11 cellular contexts compared by ENCODE assay signal in genomic region chr14:103136388-103137271, GRCh38. TPM values are rescaled to one million over a fixed set of nuclear protein-coding genes. Genes with fewer than 3 reads are reported as not detected.
DNase-seq lines count a peak whose midpoint lies in the region; ATAC-seq and TF ChIP-seq lines count a peak whose summit lies in the region.
"Had no signal": no experiment of that assay in that cellular context is flagged by ENCODE, and none has a peak within 500 bp of the region (broad histone marks: within the 10 kb centered on the region; RNA-seq: fewer than 3 reads in every experiment).

No MANE protein-coding gene starts in this region.

- H3K27me3 ChIP-seq in GM23338 (ENCODE audit: insufficient read depth) (peaks cover 32% of the 10 kb centered on the region), foreskin keratinocyte (peaks cover 30% of the 10 kb centered on the region), HAP-1 (ENCODE audit: low read depth) (no peaks in the 10 kb centered on the region)
- H3K27me3 ChIP-seq: pancreas had no signal

- H3K79me2 ChIP-seq in GM23338 (replicated peaks; ENCODE audit: insufficient read depth), result no peaks in the 10 kb centered on the region

- in situ Hi-C loops in HAP-1 (cut with MboI; ENCODE audit: low sequenced_read_pairs), result no loop called here

- ATAC-seq in GM23338 (peak; percentile 41), foreskin keratinocyte (peak; percentile 88), sciatic nerve (peak; percentile 49), left colon (no peak)

- peak overlapping the region; percentile 10; the same call in 1 of the 3 replicates for H3K4me3 Mint-ChIP-seq in GM23338

- no peaks in the 10 kb centered on the region for H3K9me2 ChIP-seq in GM23338 (ENCODE audit: insufficient read depth)

- no peak for TF ChIP-seq CTCF in GM23338 (conservative IDR thresholded peaks at IDR 0.05; ENCODE audit: low read depth in 2 of 2)
- TF ChIP-seq CTCF in foreskin keratinocyte (conservative IDR thresholded peaks at IDR 0.05), result peak; percentile 13

- H3K27ac ChIP-seq in GM23338 (ENCODE audit: low read depth) (peak overlapping the region; percentile 19; the same call in 1 of the 2 replicates), foreskin keratinocyte (peak overlapping the region; percentile 73)
- H3K27ac ChIP-seq: pancreas had no signal

- intact Hi-C loops in sciatic nerve (cut with DNase I), result no loop called here
- intact Hi-C loops in left colon (cut with DNase I, micrococcal nuclease), result no loop called here

- H2AFZ ChIP-seq in GM23338, result no peak overlapping the region

- no peak overlapping the region for H3K4me2 ChIP-seq in GM23338

- H3K36me3 Mint-ChIP-seq in GM23338 (ENCODE audit: low read depth), result peaks cover 6% of the 10 kb centered on the region; the same call in 1 of the 3 replicates

- H3K9me3 ChIP-seq in HAP-1, result no peaks in the 10 kb centered on the region
- H3K9me3 ChIP-seq: pancreas, upper lobe of left lung had no signal

- H3K27me3 Mint-ChIP-seq in GM23338 (ENCODE audit: insufficient read depth, low read depth, poor library complexity), result peaks cover 29% of the 10 kb centered on the region

- H3K4me3 ChIP-seq in GM23338 (no peak overlapping the region), HAP-1 (no peak overlapping the region)
- H3K4me3 ChIP-seq: pancreas, upper lobe of left lung had no signal

- no peaks in the 10 kb centered on the region for H3K36me3 ChIP-seq in GM23338 (ENCODE audit: insufficient read depth)
- H3K36me3 ChIP-seq in HAP-1 (replicated peaks), result peaks cover 5% of the 10 kb centered on the region
- H3K36me3 ChIP-seq: pancreas had no signal

- 0 out of 2 replicates have a peak, but pooled peaks cover 2% of the 10 kb centered on the region for H3F3A ChIP-seq in GM23338 (replicated peaks; ENCODE audit: low read depth)

- peaks cover 16% of the 10 kb centered on the region for H3K4me1 ChIP-seq in GM23338 (ENCODE audit: insufficient read depth)
- no peaks in the 10 kb centered on the region for H3K4me1 ChIP-seq in foreskin keratinocyte
- no peaks in the 10 kb centered on the region for H3K4me1 ChIP-seq in HAP-1

- peak overlapping the region; percentile 85 for H3K27ac Mint-ChIP-seq in GM23338

- H4K20me1 ChIP-seq in GM23338 (replicated peaks; ENCODE audit: insufficient read depth), result no peaks in the 10 kb centered on the region

- DNase-seq in GM23338 (ENCODE audit: low spot score) (peak; percentile 84), SW480 (ENCODE audit: low spot score) (peak; percentile 48), foreskin keratinocyte (peak; percentile 46 to 72), sciatic nerve (ENCODE audit: low spot score) (no peak), activated T-cell treated with anti-CD3 and anti-CD28 coated beads for 4 hours (no peak), NCI-H510A (lab: John Stamatoyannopoulos, UW) (no peak), HAP-1 (ENCODE audit: low spot score in 2 of 2) (no peak), left colon (no peak)
- DNase-seq: NCI-H69, upper lobe of left lung had no signal

- no peaks in the 10 kb centered on the region; the same call in 2 of the 3 replicates for H3K9me3 Mint-ChIP-seq in GM23338

- peaks cover 33% of the 10 kb centered on the region for H3K4me1 Mint-ChIP-seq in GM23338

TF ChIP-seq in GM23338, 12 proteins besides CTCF, POLR2A, EP300 and RAD21 (continues in another document):
- no peak for TF ChIP-seq POLR2AphosphoS5 (IDR thresholded peaks at IDR 0.05; ENCODE audit: low read depth)
- no peak for TF ChIP-seq REST (IDR thresholded peaks at IDR 0.05; ENCODE audit: unreplicated experiment)
- TF ChIP-seq ZNF331 (CRISPR knock-in tag; IDR thresholded peaks at IDR 0.05; ENCODE audit: low read depth), result no peak
- TF ChIP-seq JUNB (IDR thresholded peaks at IDR 0.05; ENCODE audit: unreplicated experiment), result no peak
- no peak for TF ChIP-seq ETS1 (IDR thresholded peaks at IDR 0.05)
- no peak for TF ChIP-seq STAT1 (IDR thresholded peaks at IDR 0.05; ENCODE audit: unreplicated experiment)
- TF ChIP-seq EZH2phosphoT487 (IDR thresholded peaks at IDR 0.05; ENCODE audit: unreplicated experiment), result no peak
- TF ChIP-seq CREB1 (CRISPR knock-in tag; IDR thresholded peaks at IDR 0.05; ENCODE audit: low read depth), result no peak
- no peak for TF ChIP-seq ZNF114 (CRISPR knock-in tag; IDR thresholded peaks at IDR 0.05)

RNA-seq across cellular contexts. Expression of gene TNFAIP2, which starts 13.4 kb away (rescaled TPM):
- 9.8 and 14.1 TPM in 2 replicates for total RNA-seq in GM23338 (2014; rRNA removed; shearing (Covaris generic))
- polyA plus RNA-seq in GM23338 (2016; fragmentation: Nextera tagmentation; extraction: Ambion mirVana) (9.9 and 10.1 TPM in 2 replicates), foreskin keratinocyte (0.27 and 0.65 TPM in 2 replicates)
- total RNA-seq in foreskin keratinocyte (0.28 and 0.65 TPM in 2 replicates), sciatic nerve (142 TPM), left colon (10 to 100 TPM; 14.9 to 40.8 TPM)

RNA-seq across cellular contexts. Expression of gene EXOC3L4, which starts 42.1 kb away (rescaled TPM):
- total RNA-seq in GM23338 (2014; rRNA removed; shearing (Covaris generic)), result not detected in 2 replicates
- polyA plus RNA-seq in GM23338 (2016; fragmentation: Nextera tagmentation; extraction: Ambion mirVana), result not detected in 2 replicates
- total RNA-seq in foreskin keratinocyte, result not detected in 2 replicates
- not detected in 2 replicates for polyA plus RNA-seq in foreskin keratinocyte
- 3.3 TPM for total RNA-seq in sciatic nerve
- total RNA-seq in left colon, result 10 to 100 TPM; 13.5 to 27.4 TPM

RNA-seq across cellular contexts. Expression of gene LBHD2, which starts 52.6 kb away (rescaled TPM):
- not detected in 2 replicates for total RNA-seq in GM23338 (2014; rRNA removed; shearing (Covaris generic))
- polyA plus RNA-seq in GM23338 (2016; fragmentation: Nextera tagmentation; extraction: Ambion mirVana) (not detected in 2 replicates), foreskin keratinocyte (not detected in 2 replicates)
- total RNA-seq in foreskin keratinocyte (not detected in 2 replicates), sciatic nerve (not detected), left colon (not detected)
- total RNA-seq: pancreas, upper lobe of left lung had no signal
- polyA plus RNA-seq: pancreas had no signal

Comparison
In these comparisons a context has a peak if more than half of its experiments do, and no peak if none do; other contexts are left out.
1. DNase-seq: peak in GM23338 (single experiment), SW480 (single experiment) and foreskin keratinocyte (2 of 2); none in sciatic nerve (single experiment), activated T-cell treated with anti-CD3 and anti-CD28 coated beads for 4 hours (single experiment), NCI-H510A (single experiment), HAP-1 (0 of 2) and left colon (0 of 2).